In genomic region chr1:87034351-87034750, GRCh38 we compare ENCODE assay signal across 34 cellular contexts.
"Had no signal": no experiment of that assay in that cellular context is flagged by ENCODE, and none has a peak within 500 bp of the region (broad histone marks: within the 10 kb centered on the region; RNA-seq: fewer than 3 reads in every experiment).

No MANE protein-coding gene starts in this region.

- DNase-seq: Karpas-422, Kasumi-1, MG63, MM.1S, MV-4-11, NCI-H1048, NCI-H1092, NCI-H1092 treated with DMSO at 0.1 percent for 48 hours, NCI-H1105, NCI-H1105 treated with DMSO at 0.1 percent for 48 hours, NCI-H1417, NCI-H1417 treated with DMSO at 0.1 percent for 48 hours, NCI-H1436, NCI-H1436 treated with DMSO at 0.1 percent for 48 hours, NCI-H146, NCI-H1694, NCI-H1694 treated with DMSO at 0.1 percent for 48 hours, NCI-H187, NCI-H187 treated with DMSO at 0.1 percent for 48 hours, NCI-H1930, NCI-H2029, NCI-H2029 treated with DMSO at 0.1 percent for 48 hours, NCI-H2081, NCI-H2081 treated with DMSO at 0.1 percent for 48 hours, NCI-H2107, NCI-H2171, NCI-H2171 treated with DMSO at 0.1 percent for 48 hours, NCI-H2227 treated with DMSO at 0.1 percent for 48 hours, NCI-H226, NCI-H345, NCI-H446, NCI-H446 treated with DMSO at 0.1 percent for 48 hours, NCI-H510A, NCI-H510A treated with DMSO at 0.1 percent for 48 hours had no signal

- H3K9me3 ChIP-seq: MG63 had no signal

- H3K27me3 ChIP-seq: MG63 had no signal

- H3K4me3 ChIP-seq: MG63 had no signal

- H3K36me3 ChIP-seq: MG63 had no signal
